ENCODE assay signal across 26 cellular contexts in the genomic region with DNA sequence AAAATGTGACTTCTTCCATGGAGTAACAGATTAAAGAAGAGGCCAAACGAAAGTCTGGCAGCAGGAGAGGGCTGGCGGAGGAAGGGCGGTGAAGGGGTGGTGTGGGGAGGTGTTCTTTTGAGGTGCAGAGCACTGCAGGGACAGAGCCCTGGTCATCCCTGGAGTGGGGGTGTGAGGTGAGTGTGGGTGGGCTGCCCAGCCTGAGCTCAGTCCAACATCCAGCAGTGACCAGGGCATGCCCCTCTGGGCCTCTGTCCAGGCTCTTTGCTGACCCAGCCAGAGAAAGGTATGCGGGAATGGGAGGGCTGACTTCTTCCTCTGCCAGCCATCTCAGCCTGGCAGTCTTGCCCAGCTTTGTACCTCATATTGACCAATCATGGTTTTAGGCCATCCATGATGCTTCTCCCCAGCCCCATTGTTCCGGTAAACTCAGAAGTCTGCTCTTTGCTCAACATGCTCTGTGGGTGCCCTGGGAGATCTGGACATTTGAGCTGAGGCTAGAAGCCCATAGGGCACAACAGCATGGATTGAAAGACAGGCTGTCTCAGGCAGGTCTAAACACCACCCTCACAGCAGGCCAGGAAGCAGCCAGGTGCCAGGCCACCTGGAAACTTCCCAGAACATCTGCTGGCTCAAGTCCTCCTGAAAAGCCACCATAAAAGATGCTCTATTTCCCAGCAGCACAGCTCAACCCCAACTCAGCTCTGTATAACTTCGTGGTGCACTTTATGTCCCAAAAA. TPM values are rescaled to one million over a fixed set of nuclear protein-coding genes. Genes with fewer than 3 reads are reported as not detected.
A peak's percentile ranks its signal among the peaks of the same experiment; 100 is the strongest.
DNase-seq lines count a peak whose midpoint lies in the region; ATAC-seq and TF ChIP-seq lines count a peak whose summit lies in the region.
"Had no signal": no experiment of that assay in that cellular context is flagged by ENCODE, and none has a peak within 500 bp of the region (broad histone marks: within the 10 kb centered on the region; RNA-seq: fewer than 3 reads in every experiment).

No MANE protein-coding gene starts in this region.

- H3K9me3 Mint-ChIP-seq in CD4-positive, alpha-beta T cell: no peaks in the 10 kb centered on the region
- no peaks in the 10 kb centered on the region for H3K9me3 Mint-ChIP-seq in activated T-helper 1 cell treated with anti-CD3 and anti-CD28 coated beads, Interleukin-12 subunit alpha, Interleukin-12 subunit beta, Interleukin-2, Interleukin-4 antibody, amounts not matched to agents 30 ng/mL and 10 ng/mL and 1 ng/mL, durations not matched to agents 14 hours and 24 hours and 36 hours
- H3K9me3 Mint-ChIP-seq: stimulated activated memory B cell treated with anti-CD40 and anti-IgM and Interleukin-4, amounts not matched to agents 10 μg/mL and 1 μg/mL and 100 μg/mL, for 72 hours had no signal

- TF ChIP-seq CTCF in CD4-positive, alpha-beta T cell (IDR thresholded peaks at IDR 0.05): no peak
- TF ChIP-seq CTCF in DND-41 (IDR thresholded peaks at IDR 0.05; ENCODE audit: borderline replicate concordance, extremely low read depth, low read length, poor library complexity, severe bottlenecking) (no peak), breast epithelium (IDR thresholded peaks at IDR 0.05) (no peak)

- H4K20me1 ChIP-seq in DND-41 (ENCODE audit: insufficient read depth, low read length): no peaks in the 10 kb centered on the region

- POLR2A ChIA-PET in CD4-positive, alpha-beta T cell (lab: Charles Lee): no interaction called here

- CTCF ChIA-PET in CD4-positive, alpha-beta T cell (lab: Charles Lee): no interaction called here

- no peak overlapping the region for H2AFZ ChIP-seq in DND-41 (ENCODE audit: low read depth, low read length)

- peak overlapping the region; percentile 30 for H3K4me3 Mint-ChIP-seq in CD4-positive, alpha-beta T cell
- H3K4me3 Mint-ChIP-seq in activated T-helper 1 cell treated with anti-CD3 and anti-CD28 coated beads, Interleukin-12 subunit alpha, Interleukin-12 subunit beta, Interleukin-2, Interleukin-4 antibody, amounts not matched to agents 30 ng/mL and 10 ng/mL and 1 ng/mL, durations not matched to agents 14 hours and 24 hours and 36 hours: no peak overlapping the region
- H3K4me3 Mint-ChIP-seq: activated CD8-positive, alpha-beta memory T cell treated with anti-CD3 and anti-CD28 coated beads, Interleukin-2, amount 10 ng/mL, durations not matched to agents 7 days and 5 days; stimulated activated memory B cell treated with anti-CD40 and anti-IgM and Interleukin-4, amounts not matched to agents 10 μg/mL and 1 μg/mL and 100 μg/mL, for 72 hours had no signal

- H3K4me1 Mint-ChIP-seq in CD4-positive, alpha-beta T cell (ENCODE audit: low read depth): peaks cover 54% of the 10 kb centered on the region
- peaks cover 42% of the 10 kb centered on the region for H3K4me1 Mint-ChIP-seq in activated T-helper 1 cell treated with anti-CD3 and anti-CD28 coated beads, Interleukin-12 subunit alpha, Interleukin-12 subunit beta, Interleukin-2, Interleukin-4 antibody, amounts not matched to agents 30 ng/mL and 10 ng/mL and 1 ng/mL, durations not matched to agents 14 hours and 24 hours and 36 hours (ENCODE audit: low read depth)

- TF ChIP-seq POLR2A in breast epithelium (IDR thresholded peaks at IDR 0.05): no peak

- H3K79me2 ChIP-seq in DND-41 (ENCODE audit: insufficient read depth, low read length): peaks cover 94% of the 10 kb centered on the region

- no peaks in the 10 kb centered on the region for H3K27me3 ChIP-seq in CD4-positive, alpha-beta T cell (ENCODE audit: control insufficient read depth, insufficient read depth, low read length)
- H3K27me3 ChIP-seq in DND-41 (ENCODE audit: insufficient read depth, low read length, poor library complexity): no peaks in the 10 kb centered on the region
- no peaks in the 10 kb centered on the region for H3K27me3 ChIP-seq in breast epithelium
- H3K27me3 ChIP-seq in effector memory CD4-positive, alpha-beta T cell (replicated peaks; ENCODE audit: control insufficient read depth, insufficient read depth, low read length, poor library complexity, severe bottlenecking): no peaks in the 10 kb centered on the region
- H3K27me3 ChIP-seq in SJCRH30: no peaks in the 10 kb centered on the region
- H3K27me3 ChIP-seq: cardiac muscle cell, foreskin keratinocyte, ovary, right lobe of liver, thyroid gland had no signal

- peak overlapping the region; percentile 89 for H3K9ac ChIP-seq in DND-41 (ENCODE audit: low read depth, low read length)

- peak overlapping the region; percentile 24 for H3K27ac Mint-ChIP-seq in CD4-positive, alpha-beta T cell
- no peak overlapping the region for H3K27ac Mint-ChIP-seq in activated T-helper 1 cell treated with anti-CD3 and anti-CD28 coated beads, Interleukin-12 subunit alpha, Interleukin-12 subunit beta, Interleukin-2, Interleukin-4 antibody, amounts not matched to agents 30 ng/mL and 10 ng/mL and 1 ng/mL, durations not matched to agents 14 hours and 24 hours and 36 hours
- H3K27ac Mint-ChIP-seq: activated CD8-positive, alpha-beta memory T cell treated with anti-CD3 and anti-CD28 coated beads, Interleukin-2, amount 10 ng/mL, durations not matched to agents 7 days and 5 days; stimulated activated memory B cell treated with anti-CD40 and anti-IgM and Interleukin-4, amounts not matched to agents 10 μg/mL and 1 μg/mL and 100 μg/mL, for 72 hours had no signal

- H3K36me3 ChIP-seq in DND-41 (ENCODE audit: insufficient read depth, low read length) (peaks cover 72% of the 10 kb centered on the region), breast epithelium (peaks cover 8% of the 10 kb centered on the region), SJCRH30 (no peaks in the 10 kb centered on the region)
- H3K36me3 ChIP-seq in effector memory CD4-positive, alpha-beta T cell (ENCODE audit: control insufficient read depth, insufficient read depth, low read length): peaks cover 36% of the 10 kb centered on the region
- H3K36me3 ChIP-seq: cardiac muscle cell, ovary had no signal

- H3K4me2 ChIP-seq in DND-41 (ENCODE audit: insufficient read depth, low read length): peak overlapping the region; percentile 89

- peaks cover 73% of the 10 kb centered on the region for H3K4me1 ChIP-seq in DND-41 (ENCODE audit: insufficient read depth, low read length)
- H3K4me1 ChIP-seq in breast epithelium: no peaks in the 10 kb centered on the region
- H3K4me1 ChIP-seq in effector memory CD4-positive, alpha-beta T cell (ENCODE audit: control insufficient read depth, insufficient read depth, low read length, poor library complexity, severe bottlenecking): peaks cover 18% of the 10 kb centered on the region
- peaks cover 11% of the 10 kb centered on the region; the same call in 1 of the 2 replicates for H3K4me1 ChIP-seq in SJCRH30
- H3K4me1 ChIP-seq: foreskin keratinocyte, right lobe of liver had no signal

- ATAC-seq in CD4-positive, alpha-beta T cell (ENCODE audit: poor library complexity): no peak
- 0 out of 3 replicates have a peak, but pooled peaks have one; percentile 0 for ATAC-seq in DND-41 (ENCODE audit: insufficient read depth, low read depth)
- no peak for ATAC-seq in HG03159 (IDR thresholded peaks at IDR 0.05; ENCODE audit: unreplicated experiment)
- ATAC-seq: activated CD8-positive, alpha-beta memory T cell treated with anti-CD3 and anti-CD28 coated beads, Interleukin-2, amount 10 ng/mL, durations not matched to agents 7 days and 5 days; foreskin keratinocyte; lower lobe of right lung; PC-3; right lobe of liver; SK-N-SH treated with all-trans-retinoic acid at 6 μM for 48 hours; stimulated activated memory B cell treated with anti-CD40 and anti-IgM and Interleukin-4, amounts not matched to agents 10 μg/mL and 1 μg/mL and 100 μg/mL, for 72 hours had no signal

- H3K9me3 ChIP-seq in CD4-positive, alpha-beta T cell (ENCODE audit: control insufficient read depth, low read length): no peaks in the 10 kb centered on the region
- H3K9me3 ChIP-seq in DND-41 (ENCODE audit: insufficient read depth, low read length, severe bottlenecking): no peaks in the 10 kb centered on the region
- H3K9me3 ChIP-seq in breast epithelium: no peaks in the 10 kb centered on the region
- H3K9me3 ChIP-seq in effector memory CD4-positive, alpha-beta T cell (ENCODE audit: control insufficient read depth, low read length): no peaks in the 10 kb centered on the region
- H3K9me3 ChIP-seq in SJCRH30 (replicated peaks): no peaks in the 10 kb centered on the region
- H3K9me3 ChIP-seq: lower lobe of right lung, ovary, right lobe of liver, thyroid gland had no signal

- H3K4me3 ChIP-seq in DND-41 (ENCODE audit: low read depth in 1 of 2, low read length in 2 of 2): peak overlapping the region in 1 of 2 experiments; percentile 76; a peak in 2 of 4 replicates
- H3K4me3 ChIP-seq in breast epithelium: no peak overlapping the region
- no peak overlapping the region for H3K4me3 ChIP-seq in effector memory CD4-positive, alpha-beta T cell (ENCODE audit: insufficient read depth, low read depth, low read length, poor library complexity, severe bottlenecking)
- no peak overlapping the region for H3K4me3 ChIP-seq in SJCRH30
- H3K4me3 ChIP-seq: cardiac muscle cell, lower lobe of right lung, ovary, right lobe of liver, thyroid gland had no signal

- peaks cover 38% of the 10 kb centered on the region for H3K36me3 Mint-ChIP-seq in CD4-positive, alpha-beta T cell (ENCODE audit: low read depth)
- H3K36me3 Mint-ChIP-seq in activated T-helper 1 cell treated with anti-CD3 and anti-CD28 coated beads, Interleukin-12 subunit alpha, Interleukin-12 subunit beta, Interleukin-2, Interleukin-4 antibody, amounts not matched to agents 30 ng/mL and 10 ng/mL and 1 ng/mL, durations not matched to agents 14 hours and 24 hours and 36 hours (ENCODE audit: low read depth): peaks cover 36% of the 10 kb centered on the region

- intact Hi-C loops in CD4-positive, alpha-beta T cell (cut with DNase I, micrococcal nuclease): loop anchor here (5.0 kb wide), 2 partner anchors 45 to 75 kb away; partner anchors contain the start of gene LZTFL1 (in 1 of the 2)
- intact Hi-C loops in breast epithelium (cut with DNase I; ENCODE audit: low total_unique reads): no loop called here
- intact Hi-C loops in activated T-helper 1 cell treated with anti-CD3 and anti-CD28 coated beads, Interleukin-12 subunit alpha, Interleukin-12 subunit beta, Interleukin-2, Interleukin-4 antibody, amounts not matched to agents 30 ng/mL and 10 ng/mL and 1 ng/mL, durations not matched to agents 14 hours and 24 hours and 36 hours (cut with micrococcal nuclease): loop anchor here (5.0 kb wide), 2 partner anchors 250 to 880 kb away; no protein-coding TSS in a partner anchor

- no peak for DNase-seq in CD4-positive, alpha-beta T cell
- DNase-seq in DND-41 (peak; percentile 72), NCI-H2196 treated with DMSO at 0.1 percent for 48 hours (lab: John Stamatoyannopoulos, UW; ENCODE audit: unreplicated experiment) (peak; percentile 10), breast epithelium (ENCODE audit: low spot score in 2 of 2) (peak in 1 of 2 donors; percentile 46), SJCRH30 (no peak)
- no peak for DNase-seq in effector memory CD4-positive, alpha-beta T cell
- DNase-seq in activated T-helper 1 cell treated with anti-CD3 and anti-CD28 coated beads, Interleukin-12 subunit alpha, Interleukin-12 subunit beta, Interleukin-2, Interleukin-4 antibody, amounts not matched to agents 30 ng/mL and 10 ng/mL and 1 ng/mL, durations not matched to agents 14 hours and 24 hours and 36 hours (ENCODE audit: low spot score): no peak
- DNase-seq: activated CD8-positive, alpha-beta memory T cell treated with anti-CD3 and anti-CD28 coated beads, Interleukin-2, amount 10 ng/mL, durations not matched to agents 7 days and 5 days; dermis blood vessel endothelial cell; hippocampal formation; islet precursor cell; lower lobe of right lung; NCI-H1694; NCI-H774; ovary; PC-3; right lobe of liver; thyroid gland had no signal

- no peak overlapping the region for H3K27ac ChIP-seq in CD4-positive, alpha-beta T cell (ENCODE audit: low read depth, low read length)
- H3K27ac ChIP-seq in DND-41 (ENCODE audit: low read length) (peak overlapping the region; percentile 99), breast epithelium (peak overlapping the region; percentile 21 to 52), SJCRH30 (no peak overlapping the region)
- no peak overlapping the region for H3K27ac ChIP-seq in effector memory CD4-positive, alpha-beta T cell (ENCODE audit: insufficient read depth, low read length, poor library complexity, severe bottlenecking)
- H3K27ac ChIP-seq: cardiac muscle cell, foreskin keratinocyte, lower lobe of right lung, ovary, right lobe of liver, thyroid gland had no signal

- no peaks in the 10 kb centered on the region for H3K27me3 Mint-ChIP-seq in CD4-positive, alpha-beta T cell
- H3K27me3 Mint-ChIP-seq in activated T-helper 1 cell treated with anti-CD3 and anti-CD28 coated beads, Interleukin-12 subunit alpha, Interleukin-12 subunit beta, Interleukin-2, Interleukin-4 antibody, amounts not matched to agents 30 ng/mL and 10 ng/mL and 1 ng/mL, durations not matched to agents 14 hours and 24 hours and 36 hours (ENCODE audit: insufficient read depth): peaks cover 21% of the 10 kb centered on the region
- H3K27me3 Mint-ChIP-seq: stimulated activated memory B cell treated with anti-CD40 and anti-IgM and Interleukin-4, amounts not matched to agents 10 μg/mL and 1 μg/mL and 100 μg/mL, for 72 hours had no signal

RNA-seq across cellular contexts. Expression of gene CXCR6, which starts 25.9 kb away (rescaled TPM):
- total RNA-seq in CD4-positive, alpha-beta T cell: 1 to 10 TPM; 1.7 to 2.0 TPM
- 1 to 10 TPM in 2 of 3 donors, under 1 TPM in 1; 0.64 to 4.5 (median 4.3) TPM for total RNA-seq in breast epithelium
- not detected in 2 replicates for total RNA-seq in SJCRH30 (2014; rRNA removed; shearing (Covaris generic))
- total RNA-seq in activated T-helper 1 cell treated with anti-CD3 and anti-CD28 coated beads, Interleukin-12 subunit alpha, Interleukin-12 subunit beta, Interleukin-2, Interleukin-4 antibody, amounts not matched to agents 30 ng/mL and 10 ng/mL and 1 ng/mL, durations not matched to agents 14 hours and 24 hours and 36 hours: 27.2 and 27.9 TPM in 2 replicates
- total RNA-seq: cardiac muscle cell, dermis blood vessel endothelial cell, epithelial cell of proximal tubule, foreskin keratinocyte, H1, myocyte, PC-3 had no signal

RNA-seq across cellular contexts. Expression of gene CCR9, which starts 31.0 kb away (rescaled TPM):
- total RNA-seq in CD4-positive, alpha-beta T cell: 1 to 10 TPM; 6.5 to 7.4 TPM
- total RNA-seq in breast epithelium: not detected
- total RNA-seq in SJCRH30 (2014; rRNA removed; shearing (Covaris generic)): not detected in 2 replicates
- not detected in 2 replicates for total RNA-seq in activated T-helper 1 cell treated with anti-CD3 and anti-CD28 coated beads, Interleukin-12 subunit alpha, Interleukin-12 subunit beta, Interleukin-2, Interleukin-4 antibody, amounts not matched to agents 30 ng/mL and 10 ng/mL and 1 ng/mL, durations not matched to agents 14 hours and 24 hours and 36 hours
- total RNA-seq: dermis blood vessel endothelial cell, foreskin keratinocyte, H1, lower lobe of right lung, myocyte, PC-3, thyroid gland had no signal

Comparison
In these comparisons a context has a peak if more than half of its experiments do, and no peak if none do; other contexts are left out.
1. DNase-seq: peak in DND-41 (single experiment) and NCI-H2196 treated with DMSO at 0.1 percent for 48 hours (single experiment); none in CD4-positive, alpha-beta T cell (0 of 10), effector memory CD4-positive, alpha-beta T cell (0 of 3), SJCRH30 (0 of 2) and activated T-helper 1 cell treated with anti-CD3 and anti-CD28 coated beads, Interleukin-12 subunit alpha, Interleukin-12 subunit beta, Interleukin-2, Interleukin-4 antibody, amounts not matched to agents 30 ng/mL and 10 ng/mL and 1 ng/mL, durations not matched to agents 14 hours and 24 hours and 36 hours (single experiment).
2. H3K27ac ChIP-seq: peak in DND-41 (single experiment) and breast epithelium (2 of 2); none in CD4-positive, alpha-beta T cell (single experiment), effector memory CD4-positive, alpha-beta T cell (single experiment) and SJCRH30 (single experiment).